In genomic region chr22:17941501-17942406, GRCh38 we compare ENCODE assay signal across 1 cellular context.
TF ChIP-seq lines count a peak whose summit lies in the region.

No MANE protein-coding gene starts in this region.

TF ChIP-seq in WTC11, 78 proteins besides CTCF, POLR2A, EP300 and RAD21 (continued from another document):
- TF ChIP-seq, protein P1, sequence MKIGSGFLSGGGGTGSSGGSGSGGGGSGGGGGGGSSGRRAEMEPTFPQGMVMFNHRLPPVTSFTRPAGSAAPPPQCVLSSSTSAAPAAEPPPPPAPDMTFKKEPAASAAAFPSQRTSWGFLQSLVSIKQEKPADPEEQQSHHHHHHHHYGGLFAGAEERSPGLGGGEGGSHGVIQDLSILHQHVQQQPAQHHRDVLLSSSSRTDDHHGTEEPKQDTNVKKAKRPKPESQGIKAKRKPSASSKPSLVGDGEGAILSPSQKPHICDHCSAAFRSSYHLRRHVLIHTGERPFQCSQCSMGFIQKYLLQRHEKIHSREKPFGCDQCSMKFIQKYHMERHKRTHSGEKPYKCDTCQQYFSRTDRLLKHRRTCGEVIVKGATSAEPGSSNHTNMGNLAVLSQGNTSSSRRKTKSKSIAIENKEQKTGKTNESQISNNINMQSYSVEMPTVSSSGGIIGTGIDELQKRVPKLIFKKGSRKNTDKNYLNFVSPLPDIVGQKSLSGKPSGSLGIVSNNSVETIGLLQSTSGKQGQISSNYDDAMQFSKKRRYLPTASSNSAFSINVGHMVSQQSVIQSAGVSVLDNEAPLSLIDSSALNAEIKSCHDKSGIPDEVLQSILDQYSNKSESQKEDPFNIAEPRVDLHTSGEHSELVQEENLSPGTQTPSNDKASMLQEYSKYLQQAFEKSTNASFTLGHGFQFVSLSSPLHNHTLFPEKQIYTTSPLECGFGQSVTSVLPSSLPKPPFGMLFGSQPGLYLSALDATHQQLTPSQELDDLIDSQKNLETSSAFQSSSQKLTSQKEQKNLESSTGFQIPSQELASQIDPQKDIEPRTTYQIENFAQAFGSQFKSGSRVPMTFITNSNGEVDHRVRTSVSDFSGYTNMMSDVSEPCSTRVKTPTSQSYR (CRISPR knock-in tag; IDR thresholded peaks at IDR 0.05) = no peak
- no peak for TF ChIP-seq ATF1 (CRISPR knock-in tag; IDR thresholded peaks at IDR 0.05)
- no peak for TF ChIP-seq ZSCAN18 (CRISPR knock-in tag; IDR thresholded peaks at IDR 0.05)
- TF ChIP-seq ZNF512 (CRISPR knock-in tag; IDR thresholded peaks at IDR 0.05; ENCODE audit: borderline replicate concordance) = no peak
- TF ChIP-seq, protein P2, sequence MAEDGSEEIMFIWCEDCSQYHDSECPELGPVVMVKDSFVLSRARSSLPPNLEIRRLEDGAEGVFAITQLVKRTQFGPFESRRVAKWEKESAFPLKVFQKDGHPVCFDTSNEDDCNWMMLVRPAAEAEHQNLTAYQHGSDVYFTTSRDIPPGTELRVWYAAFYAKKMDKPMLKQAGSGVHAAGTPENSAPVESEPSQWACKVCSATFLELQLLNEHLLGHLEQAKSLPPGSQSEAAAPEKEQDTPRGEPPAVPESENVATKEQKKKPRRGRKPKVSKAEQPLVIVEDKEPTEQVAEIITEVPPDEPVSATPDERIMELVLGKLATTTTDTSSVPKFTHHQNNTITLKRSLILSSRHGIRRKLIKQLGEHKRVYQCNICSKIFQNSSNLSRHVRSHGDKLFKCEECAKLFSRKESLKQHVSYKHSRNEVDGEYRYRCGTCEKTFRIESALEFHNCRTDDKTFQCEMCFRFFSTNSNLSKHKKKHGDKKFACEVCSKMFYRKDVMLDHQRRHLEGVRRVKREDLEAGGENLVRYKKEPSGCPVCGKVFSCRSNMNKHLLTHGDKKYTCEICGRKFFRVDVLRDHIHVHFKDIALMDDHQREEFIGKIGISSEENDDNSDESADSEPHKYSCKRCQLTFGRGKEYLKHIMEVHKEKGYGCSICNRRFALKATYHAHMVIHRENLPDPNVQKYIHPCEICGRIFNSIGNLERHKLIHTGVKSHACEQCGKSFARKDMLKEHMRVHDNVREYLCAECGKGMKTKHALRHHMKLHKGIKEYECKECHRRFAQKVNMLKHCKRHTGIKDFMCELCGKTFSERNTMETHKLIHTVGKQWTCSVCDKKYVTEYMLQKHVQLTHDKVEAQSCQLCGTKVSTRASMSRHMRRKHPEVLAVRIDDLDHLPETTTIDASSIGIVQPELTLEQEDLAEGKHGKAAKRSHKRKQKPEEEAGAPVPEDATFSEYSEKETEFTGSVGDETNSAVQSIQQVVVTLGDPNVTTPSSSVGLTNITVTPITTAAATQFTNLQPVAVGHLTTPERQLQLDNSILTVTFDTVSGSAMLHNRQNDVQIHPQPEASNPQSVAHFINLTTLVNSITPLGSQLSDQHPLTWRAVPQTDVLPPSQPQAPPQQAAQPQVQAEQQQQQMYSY (CRISPR knock-in tag; IDR thresholded peaks at IDR 0.05) = no peak
- TF ChIP-seq TP53 (CRISPR knock-in tag; IDR thresholded peaks at IDR 0.05) = no peak
- no peak for TF ChIP-seq ZNF121 (CRISPR knock-in tag; IDR thresholded peaks at IDR 0.05)
- TF ChIP-seq, protein P3, sequence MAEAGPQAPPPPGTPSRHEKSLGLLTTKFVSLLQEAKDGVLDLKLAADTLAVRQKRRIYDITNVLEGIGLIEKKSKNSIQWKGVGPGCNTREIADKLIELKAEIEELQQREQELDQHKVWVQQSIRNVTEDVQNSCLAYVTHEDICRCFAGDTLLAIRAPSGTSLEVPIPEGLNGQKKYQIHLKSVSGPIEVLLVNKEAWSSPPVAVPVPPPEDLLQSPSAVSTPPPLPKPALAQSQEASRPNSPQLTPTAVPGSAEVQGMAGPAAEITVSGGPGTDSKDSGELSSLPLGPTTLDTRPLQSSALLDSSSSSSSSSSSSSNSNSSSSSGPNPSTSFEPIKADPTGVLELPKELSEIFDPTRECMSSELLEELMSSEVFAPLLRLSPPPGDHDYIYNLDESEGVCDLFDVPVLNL (CRISPR knock-in tag; IDR thresholded peaks at IDR 0.05; ENCODE audit: borderline replicate concordance, low read depth) = no peak
- TF ChIP-seq, protein P4, sequence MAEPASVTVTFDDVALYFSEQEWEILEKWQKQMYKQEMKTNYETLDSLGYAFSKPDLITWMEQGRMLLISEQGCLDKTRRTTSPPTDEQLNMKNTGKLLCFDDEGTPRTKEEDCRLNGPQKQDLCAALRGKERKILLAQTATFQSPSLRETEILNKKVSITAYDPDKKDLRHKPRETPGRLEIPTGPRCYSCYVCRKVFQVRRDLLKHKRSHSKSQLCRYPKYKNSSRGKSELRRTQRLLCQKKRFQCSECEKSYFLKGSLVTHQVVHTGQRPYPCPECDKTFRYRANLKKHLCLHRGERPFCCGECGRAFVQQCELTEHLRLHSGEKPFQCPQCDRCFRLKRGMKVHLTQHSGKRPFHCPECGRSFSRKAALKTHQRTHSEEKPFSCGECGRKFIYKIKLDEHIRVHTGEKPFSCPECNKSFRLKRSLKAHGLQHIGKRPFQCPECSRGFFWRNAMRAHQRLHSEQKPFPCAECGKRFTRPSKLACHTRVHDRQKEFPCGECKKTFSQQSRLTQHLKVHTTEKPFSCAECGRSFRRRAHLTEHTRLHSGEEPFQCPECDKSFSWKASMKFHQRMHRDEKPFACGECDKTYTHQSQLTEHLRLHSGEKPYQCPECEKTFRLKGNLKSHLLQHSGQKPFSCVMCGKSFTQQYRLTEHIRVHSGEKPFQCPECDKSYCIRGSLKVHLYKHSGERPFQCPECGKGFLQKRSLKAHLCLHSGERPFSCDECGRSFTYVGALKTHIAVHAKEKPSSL (CRISPR knock-in tag; conservative IDR thresholded peaks at IDR 0.05) = no peak
- TF ChIP-seq AFF4 (CRISPR knock-in tag; IDR thresholded peaks at IDR 0.05; ENCODE audit: borderline replicate concordance) = no peak
- no peak for TF ChIP-seq NR2C2 (CRISPR knock-in tag; IDR thresholded peaks at IDR 0.05)
